ENCODE assay signal across 8 cellular contexts in the genomic region with DNA sequence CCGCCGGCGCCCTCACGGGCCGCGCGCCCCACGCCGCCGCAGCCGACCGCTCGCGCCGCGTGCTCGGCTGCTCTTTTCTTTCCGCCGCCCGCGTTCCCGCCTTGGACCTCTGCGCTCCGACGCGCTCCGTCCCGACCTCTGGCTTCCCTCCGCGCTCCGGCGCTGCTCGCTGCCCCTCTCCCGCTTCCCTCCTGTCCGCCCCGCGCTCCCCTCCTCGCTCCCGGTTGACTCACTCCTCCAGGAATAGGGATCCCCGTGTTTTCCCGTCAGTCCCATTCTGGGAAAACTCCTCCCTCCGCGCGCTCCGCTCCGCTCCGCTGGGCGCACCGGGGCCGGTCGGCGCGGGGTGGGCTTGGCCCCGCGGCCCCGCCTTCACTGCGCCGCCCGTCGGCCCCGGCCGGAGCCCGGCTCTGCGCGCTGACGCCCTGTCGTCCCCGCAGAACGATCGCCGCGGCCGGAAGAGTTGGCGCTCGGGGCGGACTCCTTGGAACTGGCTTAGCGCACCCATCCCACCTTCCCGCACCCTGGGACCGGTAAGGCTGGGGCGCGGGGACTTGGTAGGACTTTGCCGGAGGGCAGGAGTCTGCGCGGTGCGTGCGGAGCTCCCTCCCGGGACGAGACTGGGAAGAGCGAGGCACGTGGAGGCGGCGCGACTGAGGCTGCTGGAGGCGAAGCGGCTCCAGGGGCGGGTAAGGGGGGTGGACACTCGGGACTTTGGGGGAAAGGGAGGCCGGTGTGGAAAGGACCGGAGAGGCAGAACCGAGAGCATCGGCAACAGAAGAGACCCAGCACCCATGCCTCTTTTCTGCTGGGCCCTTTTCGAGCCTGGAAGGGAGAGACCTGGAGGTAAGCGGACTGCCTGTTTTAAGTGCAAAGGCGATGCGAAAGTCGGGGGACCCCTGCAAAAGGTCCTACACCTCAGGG. TPM values are rescaled to one million over a fixed set of nuclear protein-coding genes. Genes with fewer than 3 reads are reported as not detected.
DNase-seq lines count a peak whose midpoint lies in the region; ATAC-seq and TF ChIP-seq lines count a peak whose summit lies in the region.

No MANE protein-coding gene starts in this region.

- H4K91ac ChIP-seq in neuronal stem cell (ENCODE audit: low read depth, low read length, poor library complexity) = no peak overlapping the region

- H4K20me1 ChIP-seq in KMS-11 (ENCODE audit: insufficient read depth) = no peaks in the 10 kb centered on the region

- H2BK120ac ChIP-seq in neuronal stem cell (ENCODE audit: low read depth, low read length) = peak overlapping the region; percentile 85

- WGBS in neuronal stem cell (ENCODE audit: extremely low coverage in 2 of 2, insufficient read length in 2 of 2, insufficient replicate concordance in 1 of 2), 2 donors = no CpG with 5 or more reads among the region's 106 CpGs

- DNase-seq in NCI-H524 (lab: John Stamatoyannopoulos, UW) (peak; percentile 12 to 44), NCI-H524 treated with DMSO at 0.1 percent for 48 hours (lab: John Stamatoyannopoulos, UW) (no peak), foreskin keratinocyte (peak; percentile 28 to 47), neuronal stem cell (ENCODE audit: low spot score) (peak; percentile 48), NK-92 (lab: John Stamatoyannopoulos, UW; ENCODE audit: unreplicated experiment) (no peak)
- DNase-seq in activated CD8-positive, alpha-beta T cell treated with anti-CD3 and anti-CD28 coated beads for 36 hours = peak; percentile 24

- H3K27me3 Mint-ChIP-seq in activated CD8-positive, alpha-beta T cell treated with anti-CD3 and anti-CD28 coated beads for 36 hours = peaks cover 54% of the 10 kb centered on the region

- peak overlapping the region; percentile 59 for H2AK5ac ChIP-seq in neuronal stem cell (ENCODE audit: low read depth, low read length)

- H3K9me3 Mint-ChIP-seq in activated CD8-positive, alpha-beta T cell treated with anti-CD3 and anti-CD28 coated beads for 36 hours = no peaks in the 10 kb centered on the region

- CTCF ChIA-PET in activated CD8-positive, alpha-beta T cell treated with anti-CD3 and anti-CD28 coated beads for 36 hours (lab: Charles Lee) = no interaction called here

- peak overlapping the region; percentile 71 for H2AFZ ChIP-seq in KMS-11 (ENCODE audit: low read depth)
- peak overlapping the region; percentile 99 for H2AFZ ChIP-seq in neuronal stem cell (ENCODE audit: low read length)

- H3K4me2 ChIP-seq in KMS-11 (peak overlapping the region; percentile 66), neuronal stem cell (ENCODE audit: insufficient read depth, low read length, poor library complexity, severe bottlenecking) (peak overlapping the region; percentile 91)

- H3K4me1 ChIP-seq in KMS-11 (ENCODE audit: low read depth, poor library complexity, severe bottlenecking) (peaks cover 17% of the 10 kb centered on the region), foreskin keratinocyte (peaks cover 9% of the 10 kb centered on the region), neuronal stem cell (ENCODE audit: control insufficient read depth in 2 of 2, insufficient read depth in 1 of 2, low read depth in 1 of 2, low read length in 2 of 2) (peaks cover 26 to 28% of the 10 kb centered on the region in 2 donors)

- H4K8ac ChIP-seq in neuronal stem cell (ENCODE audit: low read depth, low read length) = no peak overlapping the region

- peak overlapping the region; percentile 99 for H3K18ac ChIP-seq in neuronal stem cell (ENCODE audit: low read length)

- H3K9me3 ChIP-seq in neuronal stem cell (replicated peaks in 1 of 2; ENCODE audit: control insufficient read depth in 2 of 2, insufficient read depth in 1 of 2, low read depth in 1 of 2, low read length in 2 of 2) = no peaks in the 10 kb centered on the region

- H3K23ac ChIP-seq in neuronal stem cell (ENCODE audit: low read depth, low read length, poor library complexity) = peak overlapping the region; percentile 92

- peak; percentile 49 for ATAC-seq in activated CD8-positive, alpha-beta T cell treated with anti-CD3 and anti-CD28 coated beads for 36 hours
- ATAC-seq in foreskin keratinocyte = peak; percentile 27
- ATAC-seq in HG02973 (IDR thresholded peaks at IDR 0.05; ENCODE audit: unreplicated experiment) = no peak

- H3K9ac ChIP-seq in KMS-11 (peak overlapping the region; percentile 78), neuronal stem cell (ENCODE audit: low read depth, low read length, poor library complexity) (peak overlapping the region; percentile 91)

- H3K4ac ChIP-seq in neuronal stem cell (ENCODE audit: low read length) = peak overlapping the region; percentile 86

- intact Hi-C loops in activated CD8-positive, alpha-beta T cell treated with anti-CD3 and anti-CD28 coated beads for 36 hours (cut with micrococcal nuclease) = no loop called here

- H3K36me3 Mint-ChIP-seq in activated CD8-positive, alpha-beta T cell treated with anti-CD3 and anti-CD28 coated beads for 36 hours (ENCODE audit: low read depth) = no peaks in the 10 kb centered on the region

- H3K4me3 ChIP-seq in KMS-11 (IDR thresholded peaks at IDR 0.05; ENCODE audit: insufficient read depth, low read depth, low read length) = no peak overlapping the region
- H3K4me3 ChIP-seq in neuronal stem cell (ENCODE audit: low read length in 2 of 2) = peak overlapping the region; percentile 88

- TF ChIP-seq CTCF in KMS-11 (conservative IDR thresholded peaks at IDR 0.05; ENCODE audit: low read depth, low read length) (no peak), foreskin keratinocyte (conservative IDR thresholded peaks at IDR 0.05) (no peak)
- TF ChIP-seq CTCF in activated CD8-positive, alpha-beta T cell treated with anti-CD3 and anti-CD28 coated beads for 36 hours (IDR thresholded peaks at IDR 0.05) = no peak

- H2BK15ac ChIP-seq in neuronal stem cell (ENCODE audit: low read length) = peak overlapping the region; percentile 71

- peaks cover 16% of the 10 kb centered on the region for H3K79me2 ChIP-seq in KMS-11 (ENCODE audit: insufficient read depth, low read depth)

- H3K27ac Mint-ChIP-seq in activated CD8-positive, alpha-beta T cell treated with anti-CD3 and anti-CD28 coated beads for 36 hours = no peak overlapping the region

- peak overlapping the region; percentile 33 for H2BK5ac ChIP-seq in neuronal stem cell (ENCODE audit: low read length)

- H3K79me1 ChIP-seq in neuronal stem cell (ENCODE audit: low read depth, low read length) = peaks cover 8% of the 10 kb centered on the region

- POLR2A ChIA-PET in activated CD8-positive, alpha-beta T cell treated with anti-CD3 and anti-CD28 coated beads for 36 hours (lab: Charles Lee) = no interaction called here

- peak overlapping the region; percentile 61 for H3K4me3 Mint-ChIP-seq in activated CD8-positive, alpha-beta T cell treated with anti-CD3 and anti-CD28 coated beads for 36 hours

- H2BK12ac ChIP-seq in neuronal stem cell (ENCODE audit: low read length) = peak overlapping the region; percentile 97

- H3K14ac ChIP-seq in neuronal stem cell (ENCODE audit: low read length) = peak overlapping the region; percentile 95

- H3K4me1 Mint-ChIP-seq in activated CD8-positive, alpha-beta T cell treated with anti-CD3 and anti-CD28 coated beads for 36 hours (ENCODE audit: low read depth) = peaks cover 8% of the 10 kb centered on the region

- H3K27me3 ChIP-seq in KMS-11 (ENCODE audit: insufficient read depth, low read depth) (no peaks in the 10 kb centered on the region), foreskin keratinocyte (no peaks in the 10 kb centered on the region), neuronal stem cell (ENCODE audit: control insufficient read depth in 3 of 3, insufficient read depth in 3 of 3, low read depth in 1 of 3, low read length in 3 of 3) (peaks cover 0 to 9% (median 0%) of the 10 kb centered on the region in 3 experiments)

- H3K27ac ChIP-seq in KMS-11 (peak overlapping the region; percentile 39; the same call in 1 of the 2 replicates), foreskin keratinocyte (peak overlapping the region; percentile 66), neuronal stem cell (replicated peaks; ENCODE audit: low read length) (peak overlapping the region; percentile 88)

- H3K36me3 ChIP-seq in KMS-11 (ENCODE audit: insufficient read depth) = no peaks in the 10 kb centered on the region
- peaks cover 0 to 2% of the 10 kb centered on the region in 2 donors for H3K36me3 ChIP-seq in neuronal stem cell (replicated peaks in 1 of 2; ENCODE audit: control insufficient read depth in 2 of 2, insufficient read depth in 2 of 2, low read length in 2 of 2)

RNA-seq across cellular contexts. Expression of gene TEAD4, which starts 0.6 kb away (rescaled TPM):
- total RNA-seq in activated CD8-positive, alpha-beta T cell treated with anti-CD3 and anti-CD28 coated beads for 36 hours = 1 to 10 TPM; 4.5 to 4.6 TPM
- total RNA-seq in foreskin keratinocyte = 18.7 and 21.1 TPM in 2 replicates
- 16.4 and 21.1 TPM in 2 replicates for polyA plus RNA-seq in foreskin keratinocyte
- 17.8 TPM for polyA plus RNA-seq in neuronal stem cell (2013, experiment 1 of 2)
- 18.8 TPM for polyA plus RNA-seq in neuronal stem cell (2013, experiment 2 of 2)

Comparison
In these comparisons a context has a peak if more than half of its experiments do, and no peak if none do; other contexts are left out.
1. DNase-seq: peak in NCI-H524 (2 of 2), activated CD8-positive, alpha-beta T cell treated with anti-CD3 and anti-CD28 coated beads for 36 hours (single experiment), foreskin keratinocyte (2 of 2) and neuronal stem cell (single experiment); none in NCI-H524 treated with DMSO at 0.1 percent for 48 hours (single experiment) and NK-92 (single experiment).
2. Peak in every context shown above with its lines, with median percentiles within 50 percentile points of each other: H3K27ac ChIP-seq.